Comparison of ENCODE assay signal across 14 cellular contexts in the genomic region with DNA sequence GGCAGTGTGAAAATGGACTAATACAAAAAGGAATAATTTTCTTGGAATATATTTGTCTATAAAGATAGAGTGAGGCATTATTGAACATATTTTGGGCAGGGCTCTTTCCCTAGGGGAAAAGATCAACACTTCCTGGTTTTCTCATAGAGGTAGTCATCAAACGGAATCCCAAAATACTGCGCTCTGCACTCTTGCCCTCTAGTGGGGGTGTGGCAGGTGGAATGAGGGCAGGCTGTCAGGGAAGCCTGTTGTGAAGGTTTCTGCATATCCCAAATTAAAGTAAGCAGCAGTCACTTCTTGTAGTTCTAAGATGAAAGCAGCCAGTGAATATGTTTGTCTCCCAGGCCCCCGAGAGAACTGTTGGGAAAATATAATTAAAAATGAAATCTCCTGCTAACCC.
"Had no signal": no experiment of that assay in that cellular context is flagged by ENCODE, and none has a peak within 500 bp of the region (broad histone marks: within the 10 kb centered on the region; RNA-seq: fewer than 3 reads in every experiment).

No MANE protein-coding gene starts in this region.

- H3K4me2 ChIP-seq: hepatocyte had no signal

- H3K9me3 ChIP-seq: left ventricle myocardium inferior, mucosa of descending colon, thyroid gland had no signal

- H3K27me3 ChIP-seq: hepatocyte, thyroid gland had no signal

- DNase-seq: activated CD4-positive, alpha-beta memory T cell treated with anti-CD3 and anti-CD28 coated beads for 36 hours; activated effector memory CD4-positive, alpha-beta T cell treated with Interleukin-2 at 50 U/mL for 16 hours; activated naive CD4-positive, alpha-beta T cell treated with anti-CD3 and anti-CD28 coated beads, Interleukin-2, amount 50 U/mL, for 16 hours; activated T-cell treated with anti-CD3 and anti-CD28 coated beads, Interleukin-2, amount 50 U/mL, for 4 hours; erythroblast; left ventricle myocardium inferior; mucosa of descending colon; natural killer cell; posterior cingulate gyrus; retina; T1000; thyroid gland had no signal

- ATAC-seq: activated T-cell treated with anti-CD3 and anti-CD28 coated beads, Interleukin-2, amount 50 U/mL, for 4 hours; mucosa of descending colon; natural killer cell; stimulated activated memory B cell treated with anti-CD40 and anti-IgM and Interleukin-4, amounts not matched to agents 10 μg/mL and 1 μg/mL and 100 μg/mL, for 72 hours had no signal

- H3K79me2 ChIP-seq: hepatocyte had no signal

- H3K36me3 ChIP-seq: left ventricle myocardium inferior, thyroid gland had no signal

- H2AFZ ChIP-seq: hepatocyte had no signal

- H3K4me3 ChIP-seq: hepatocyte, left ventricle myocardium inferior, mucosa of descending colon, thyroid gland had no signal

- H3K27ac ChIP-seq: hepatocyte, left ventricle myocardium inferior, thyroid gland had no signal

- H3K4me1 ChIP-seq: left ventricle myocardium inferior, thyroid gland had no signal
